ENCODE assay signal across 8 cellular contexts in the genomic region with DNA sequence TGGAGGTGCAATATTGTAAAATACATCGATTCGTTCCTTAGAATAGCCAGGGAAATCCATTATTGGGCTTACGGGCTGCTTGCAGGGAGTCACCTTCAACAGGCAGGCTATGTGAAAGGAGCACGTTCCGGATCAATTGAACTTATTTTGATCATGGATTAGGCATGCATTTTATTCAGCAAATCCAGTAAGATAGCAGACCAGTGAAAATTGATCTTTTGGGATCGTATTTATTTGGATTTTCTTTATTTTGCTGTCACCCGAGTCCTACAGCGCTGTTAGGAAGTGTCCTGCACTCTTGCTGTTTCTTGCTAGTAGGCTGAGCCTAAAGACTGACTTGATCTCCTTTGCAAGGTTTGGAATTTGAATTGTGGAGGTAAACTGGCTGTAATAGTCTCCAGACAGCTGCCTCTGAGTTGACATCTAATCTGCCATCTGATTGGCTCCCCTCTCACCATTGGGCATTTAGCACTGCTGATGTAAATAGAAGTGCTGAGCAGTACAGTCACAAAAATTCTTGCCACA. TPM values are rescaled to one million over a fixed set of nuclear protein-coding genes. Genes with fewer than 3 reads are reported as not detected.
DNase-seq lines count a peak whose midpoint lies in the region; ATAC-seq and TF ChIP-seq lines count a peak whose summit lies in the region.

No MANE protein-coding gene starts in this region.

- H3K4me3 Mint-ChIP-seq in Calu3 (ENCODE audit: low read depth, unreplicated experiment), result peak overlapping the region; percentile 89
- peak overlapping the region; percentile 80 for H3K4me3 Mint-ChIP-seq in activated CD4-positive, alpha-beta T cell treated with anti-CD3 and anti-CD28 coated beads, Interleukin-2, amount 10 ng/mL, durations not matched to agents 24 days and 14 days
- peak overlapping the region; percentile 82 to 88 for H3K4me3 Mint-ChIP-seq in effector memory CD8-positive, alpha-beta T cell

- peaks cover 3% of the 10 kb centered on the region for H3K36me3 ChIP-seq in lower lobe of right lung

- TF ChIP-seq CTCF in Calu3 (IDR thresholded peaks at IDR 0.05; ENCODE audit: unreplicated experiment), result no peak
- TF ChIP-seq CTCF in lower lobe of right lung (IDR thresholded peaks at IDR 0.05), result no peak

- no peaks in the 10 kb centered on the region for H3K27me3 Mint-ChIP-seq in Calu3 (ENCODE audit: unreplicated experiment)
- no peaks in the 10 kb centered on the region for H3K27me3 Mint-ChIP-seq in activated CD4-positive, alpha-beta T cell treated with anti-CD3 and anti-CD28 coated beads, Interleukin-2, amount 10 ng/mL, durations not matched to agents 24 days and 14 days
- no peaks in the 10 kb centered on the region for H3K27me3 Mint-ChIP-seq in effector memory CD8-positive, alpha-beta T cell

- H3K27ac Mint-ChIP-seq in Calu3 (ENCODE audit: unreplicated experiment), result peak overlapping the region; percentile 84
- peak overlapping the region; percentile 75 for H3K27ac Mint-ChIP-seq in activated CD4-positive, alpha-beta T cell treated with anti-CD3 and anti-CD28 coated beads, Interleukin-2, amount 10 ng/mL, durations not matched to agents 24 days and 14 days
- peak overlapping the region; percentile 92 to 94 for H3K27ac Mint-ChIP-seq in effector memory CD8-positive, alpha-beta T cell

- no peaks in the 10 kb centered on the region for H3K9me3 ChIP-seq in lower lobe of right lung

- ATAC-seq in GM19452 (IDR thresholded peaks at IDR 0.05; ENCODE audit: unreplicated experiment) (peak; percentile 48), HG03558 (IDR thresholded peaks at IDR 0.05; ENCODE audit: extremely low read depth, unreplicated experiment) (peak; percentile 40), lower lobe of right lung (peak; percentile 67 to 78)
- peak; percentile 52 for ATAC-seq in effector memory CD8-positive, alpha-beta T cell (replicated peaks)
- ATAC-seq in stimulated activated naive CD8-positive, alpha-beta T cell treated with anti-CD3 and anti-CD28 coated beads, Interleukin-15, Interleukin-2, amounts not matched to agents 100 U/mL and 50 U/mL, for 24 hours, result peak; percentile 51

- peak overlapping the region; percentile 92 for H3K27ac ChIP-seq in lower lobe of right lung

- H3K36me3 Mint-ChIP-seq in Calu3 (ENCODE audit: insufficient read depth, unreplicated experiment), result peaks cover 57% of the 10 kb centered on the region
- H3K36me3 Mint-ChIP-seq in activated CD4-positive, alpha-beta T cell treated with anti-CD3 and anti-CD28 coated beads, Interleukin-2, amount 10 ng/mL, durations not matched to agents 24 days and 14 days (ENCODE audit: low read depth), result peaks cover 11% of the 10 kb centered on the region
- H3K36me3 Mint-ChIP-seq in effector memory CD8-positive, alpha-beta T cell (ENCODE audit: insufficient read depth), result peaks cover 38% of the 10 kb centered on the region

- CTCF ChIA-PET in Calu3 (lab: Charles Lee), result interaction anchor here (0.7 to 1.0 kb wide), 2 partner anchors 59 to 104 kb away, joined by 3 read pairs; no protein-coding TSS in a partner anchor

- BruUV-seq in Calu3 (replicated peaks; lab: Mats Ljungman, UMichigan), result no TSS peak

- H3K4me3 ChIP-seq in lower lobe of right lung, result peak overlapping the region; percentile 71

- DNase-seq in Calu3 (peak; percentile 48), NCI-H524 treated with DMSO at 0.1 percent for 48 hours (lab: John Stamatoyannopoulos, UW) (peak; percentile 89), lower lobe of right lung (no peak)
- DNase-seq in activated CD4-positive, alpha-beta T cell treated with anti-CD3 and anti-CD28 coated beads, Interleukin-2, amount 10 ng/mL, durations not matched to agents 24 days and 14 days, result peak; percentile 88
- peak; percentile 45 to 56 (median 47) for DNase-seq in effector memory CD8-positive, alpha-beta T cell
- peak; percentile 38 for DNase-seq in stimulated activated naive CD8-positive, alpha-beta T cell treated with anti-CD3 and anti-CD28 coated beads, Interleukin-15, Interleukin-2, amounts not matched to agents 100 U/mL and 50 U/mL, for 24 hours

- intact Hi-C loops in Calu3 (cut with micrococcal nuclease; ENCODE audit: unreplicated experiment), result loop anchor here (1.0 to 10.0 kb wide), 5 partner anchors 104 to 252 kb away; no protein-coding TSS in a partner anchor
- intact Hi-C loops in activated CD4-positive, alpha-beta T cell treated with anti-CD3 and anti-CD28 coated beads, Interleukin-2, amount 10 ng/mL, durations not matched to agents 24 days and 14 days (cut with micrococcal nuclease), result loop anchor here (1.0 to 5.0 kb wide), 7 partner anchors 77 to 1463 kb away; no protein-coding TSS in a partner anchor
- intact Hi-C loops in lower lobe of right lung (cut with DNase I), result loop anchor here (10.0 kb wide), 1 partner anchor 235 kb away; no protein-coding TSS in a partner anchor

- no peaks in the 10 kb centered on the region for H3K9me3 Mint-ChIP-seq in Calu3 (ENCODE audit: low read depth, unreplicated experiment)
- H3K9me3 Mint-ChIP-seq in activated CD4-positive, alpha-beta T cell treated with anti-CD3 and anti-CD28 coated beads, Interleukin-2, amount 10 ng/mL, durations not matched to agents 24 days and 14 days, result no peaks in the 10 kb centered on the region
- no peaks in the 10 kb centered on the region for H3K9me3 Mint-ChIP-seq in effector memory CD8-positive, alpha-beta T cell

- H3K4me1 Mint-ChIP-seq in Calu3 (ENCODE audit: low read depth, unreplicated experiment), result peaks cover 7% of the 10 kb centered on the region
- H3K4me1 Mint-ChIP-seq in activated CD4-positive, alpha-beta T cell treated with anti-CD3 and anti-CD28 coated beads, Interleukin-2, amount 10 ng/mL, durations not matched to agents 24 days and 14 days, result peaks cover 37% of the 10 kb centered on the region
- peaks cover 25 to 48% of the 10 kb centered on the region in 2 donors for H3K4me1 Mint-ChIP-seq in effector memory CD8-positive, alpha-beta T cell (ENCODE audit: low read depth in 2 of 2)

- H3K27me3 ChIP-seq in lower lobe of right lung (ENCODE audit: low read depth), result no peaks in the 10 kb centered on the region

- peaks cover 55% of the 10 kb centered on the region for H3K4me1 ChIP-seq in lower lobe of right lung

RNA-seq across cellular contexts. Expression of a gene that starts 3.0 kb away (rescaled TPM):
- total RNA-seq in Calu3 (2022) (50.5 and 53.5 TPM in 2 replicates), lower lobe of right lung (95.5 TPM)
- total RNA-seq in activated CD4-positive, alpha-beta T cell treated with anti-CD3 and anti-CD28 coated beads, Interleukin-2, amount 10 ng/mL, durations not matched to agents 24 days and 14 days, result 61.7 and 67.5 TPM in 2 replicates
